1 cellular context compared by ENCODE assay signal in genomic region chr9:105713939-105714331, GRCh38.
A peak's percentile ranks its signal among the peaks of the same experiment; 100 is the strongest.
TF ChIP-seq lines count a peak whose summit lies in the region.

No MANE protein-coding gene starts in this region.

TF ChIP-seq in HepG2, 621 proteins besides CTCF, POLR2A, EP300 and RAD21:
- TF ChIP-seq ZNF775 (CRISPR knock-in tag; IDR thresholded peaks at IDR 0.05; ENCODE audit: borderline replicate concordance) (no peak), LRRFIP1 (CRISPR knock-in tag; conservative IDR thresholded peaks at IDR 0.05) (no peak), RNF2 (conservative IDR thresholded peaks at IDR 0.05; ENCODE audit: low read depth) (no peak), ZNF460 (CRISPR knock-in tag; IDR thresholded peaks at IDR 0.05; ENCODE audit: borderline replicate concordance) (no peak), PHF5A (CRISPR knock-in tag; IDR thresholded peaks at IDR 0.05; ENCODE audit: low read depth, unreplicated experiment) (no peak), SOX13 (IDR thresholded peaks at IDR 0.05) (no peak), SOX13 (CRISPR knock-in tag; conservative IDR thresholded peaks at IDR 0.05 in 1 of 2, IDR thresholded peaks at IDR 0.05 in 1 of 2) (peak in 1 of 2 experiments; percentile 26; a peak in 1 of 4 replicates), ONECUT2 (CRISPR knock-in tag; IDR thresholded peaks at IDR 0.05) (no peak), ZNF256 (CRISPR knock-in tag; conservative IDR thresholded peaks at IDR 0.05) (no peak), HNF1A (IDR thresholded peaks at IDR 0.05; ENCODE audit: low read depth) (no peak), HNF1A (CRISPR knock-in tag; IDR thresholded peaks at IDR 0.05; ENCODE audit: borderline replicate concordance) (no peak), HCFC1 (IDR thresholded peaks at IDR 0.05; ENCODE audit: low read depth, low read length) (no peak), SP2 (CRISPR knock-in tag; IDR thresholded peaks at IDR 0.05) (no peak), ZBTB20 (CRISPR knock-in tag; IDR thresholded peaks at IDR 0.05; ENCODE audit: borderline replicate concordance, low read depth) (no peak), FOXA3 (CRISPR knock-in tag; IDR thresholded peaks at IDR 0.05) (no peak), GTF3A (CRISPR knock-in tag; conservative IDR thresholded peaks at IDR 0.05) (no peak), NPAS2 (CRISPR knock-in tag; IDR thresholded peaks at IDR 0.05; ENCODE audit: borderline replicate concordance) (no peak), BCL6 (CRISPR knock-in tag; IDR thresholded peaks at IDR 0.05) (no peak), ZNF441 (CRISPR knock-in tag; IDR thresholded peaks at IDR 0.05; ENCODE audit: borderline replicate concordance) (no peak), NFATC3 (CRISPR knock-in tag; IDR thresholded peaks at IDR 0.05) (no peak), ZNF263 (CRISPR knock-in tag; IDR thresholded peaks at IDR 0.05) (peak; percentile 89), ZNF3 (CRISPR knock-in tag; IDR thresholded peaks at IDR 0.05) (no peak), ZFP1 (CRISPR knock-in tag; IDR thresholded peaks at IDR 0.05) (no peak), ATF7-NPFF (CRISPR knock-in tag; IDR thresholded peaks at IDR 0.05; ENCODE audit: low read depth) (no peak), NCOA2 (CRISPR knock-in tag; IDR thresholded peaks at IDR 0.05) (no peak), TFAP4 (IDR thresholded peaks at IDR 0.05; ENCODE audit: borderline replicate concordance, low read depth) (peak; percentile 22; the same call in 1 of the 2 replicates)
TF ChIP-seq in HepG2: peak in this region for 3.
